ENCODE assay signal across 1 cellular context in genomic region chr10:121930729-121931085, GRCh38.
TF ChIP-seq lines count a peak whose summit lies in the region.

No MANE protein-coding gene starts in this region.

TF ChIP-seq in HepG2, 621 proteins besides CTCF, POLR2A, EP300 and RAD21 (continued from another document and continues in another):
- no peak for TF ChIP-seq AFF4 (CRISPR knock-in tag; IDR thresholded peaks at IDR 0.05)
- no peak for TF ChIP-seq KDM6A (CRISPR knock-in tag; IDR thresholded peaks at IDR 0.05; ENCODE audit: low read depth)
- TF ChIP-seq ZBTB4 (CRISPR knock-in tag; IDR thresholded peaks at IDR 0.05; ENCODE audit: borderline replicate concordance) = no peak
- 0 out of 2 replicates have a peak, but pooled peaks have one; percentile 11 for TF ChIP-seq SOX5 (CRISPR knock-in tag; IDR thresholded peaks at IDR 0.05; ENCODE audit: borderline replicate concordance)
- TF ChIP-seq ZNF143 (CRISPR knock-in tag; IDR thresholded peaks at IDR 0.05) = no peak
- no peak for TF ChIP-seq PLSCR1 (CRISPR knock-in tag; IDR thresholded peaks at IDR 0.05; ENCODE audit: borderline replicate concordance)
- no peak for TF ChIP-seq ZNF24 (IDR thresholded peaks at IDR 0.05)
- no peak; the same call in 1 of the 2 replicates for TF ChIP-seq ARID4A (CRISPR knock-in tag; IDR thresholded peaks at IDR 0.05; ENCODE audit: borderline replicate concordance)
- TF ChIP-seq KDM5B (CRISPR knock-in tag; IDR thresholded peaks at IDR 0.05; ENCODE audit: borderline replicate concordance) = no peak
- TF ChIP-seq SIX4 (CRISPR knock-in tag; IDR thresholded peaks at IDR 0.05) = no peak
- no peak for TF ChIP-seq EHMT2 (IDR thresholded peaks at IDR 0.05; ENCODE audit: borderline replicate concordance, low read depth, low read length)
- TF ChIP-seq DMTF1 (CRISPR knock-in tag; IDR thresholded peaks at IDR 0.05) = no peak
- TF ChIP-seq HNF1A (IDR thresholded peaks at IDR 0.05; ENCODE audit: low read depth) = 0 out of 2 replicates have a peak, but pooled peaks have one; percentile 27
- no peak; the same call in 1 of the 2 replicates for TF ChIP-seq HNF1A (CRISPR knock-in tag; IDR thresholded peaks at IDR 0.05; ENCODE audit: borderline replicate concordance)
- no peak for TF ChIP-seq ZNF879 (CRISPR knock-in tag; IDR thresholded peaks at IDR 0.05)
- TF ChIP-seq TGIF2 (CRISPR knock-in tag; IDR thresholded peaks at IDR 0.05) = no peak
- TF ChIP-seq ZXDC (CRISPR knock-in tag; IDR thresholded peaks at IDR 0.05) = no peak
- TF ChIP-seq ZNF260 (CRISPR knock-in tag; IDR thresholded peaks at IDR 0.05; ENCODE audit: borderline replicate concordance, low read depth) = no peak
- no peak for TF ChIP-seq IRX3 (CRISPR knock-in tag; IDR thresholded peaks at IDR 0.05; ENCODE audit: borderline replicate concordance, low read depth)
- TF ChIP-seq SNRNP70 (IDR thresholded peaks at IDR 0.05; ENCODE audit: low read depth, low read length) = no peak
- no peak for TF ChIP-seq SP140L (CRISPR knock-in tag; IDR thresholded peaks at IDR 0.05; ENCODE audit: borderline replicate concordance)
- no peak for TF ChIP-seq ZBTB14 (CRISPR knock-in tag; IDR thresholded peaks at IDR 0.05)
- no peak for TF ChIP-seq MIER2 (CRISPR knock-in tag; IDR thresholded peaks at IDR 0.05)
- TF ChIP-seq ZNF232 (CRISPR knock-in tag; IDR thresholded peaks at IDR 0.05; ENCODE audit: borderline replicate concordance) = no peak
- no peak for TF ChIP-seq ZNF224 (CRISPR knock-in tag; IDR thresholded peaks at IDR 0.05)
- no peak for TF ChIP-seq ZBTB7A (CRISPR knock-in tag; IDR thresholded peaks at IDR 0.05)
- no peak for TF ChIP-seq GRHL1 (CRISPR knock-in tag; conservative IDR thresholded peaks at IDR 0.05)
- no peak for TF ChIP-seq TBX2 (CRISPR knock-in tag; IDR thresholded peaks at IDR 0.05; ENCODE audit: borderline replicate concordance)
